Comparison of ENCODE assay signal across 11 cellular contexts in genomic region chr4:163264934-163265333, GRCh38.
"Had no signal": no experiment of that assay in that cellular context is flagged by ENCODE, and none has a peak within 500 bp of the region (broad histone marks: within the 10 kb centered on the region; RNA-seq: fewer than 3 reads in every experiment).

No MANE protein-coding gene starts in this region.

- DNase-seq: GM23248, GOT3, H7, H9, HCEC 1CT, HFFc6 had no signal

- H3K9me3 ChIP-seq: HAP-1 had no signal

- H3K9me3 Mint-ChIP-seq: GM23338, H9 had no signal

- H3K4me3 ChIP-seq: GM23248, GM23338, HAP-1 had no signal

- H3K4me1 ChIP-seq: HAP-1 had no signal

- H2AFZ ChIP-seq: GM23248, GM23338 had no signal

- H3K27ac ChIP-seq: GM23248 had no signal

- ATAC-seq: GM23338, HCT116 had no signal

- H3K4me3 Mint-ChIP-seq: GM23338, H9, HFFc6 had no signal

- H3K27ac Mint-ChIP-seq: GM23338, H9, HFFc6 had no signal

- H3K36me3 ChIP-seq: HAP-1 had no signal

- FAIRE-seq: H1, H54 had no signal

- H3K4me2 ChIP-seq: GM23338 had no signal

- H3K9ac ChIP-seq: GM23248 had no signal
